Comparison of ENCODE assay signal across 28 cellular contexts in genomic region chr5:77871946-77872345, GRCh38.
"Had no signal": no experiment of that assay in that cellular context is flagged by ENCODE, and none has a peak within 500 bp of the region (broad histone marks: within the 10 kb centered on the region; RNA-seq: fewer than 3 reads in every experiment).

No MANE protein-coding gene starts in this region.

- H3K9me3 Mint-ChIP-seq: activated CD4-positive, alpha-beta T cell treated with anti-CD3 and anti-CD28 coated beads, Interleukin-2, amount 10 ng/mL, durations not matched to agents 7 days and 5 days; activated naive CD4-positive, alpha-beta T cell treated with anti-CD3 and anti-CD28 coated beads, Interleukin-2, amount 50 U/mL, for 72 hours; activated T-cell treated with anti-CD3 and anti-CD28 coated beads, Interleukin-2, amount 50 U/mL, for 24 hours; activated T-helper 2 cell treated with anti-CD3 and anti-CD28 coated beads, Interferon-gamma antibody, Interleukin-2, Interleukin-4, amounts not matched to agents 10 μg/mL and 5 μg/mL and 100 μg/mL, durations not matched to agents 14 hours and 24 hours and 36 hours had no signal

- H3K4me2 ChIP-seq: PC-9 had no signal

- DNase-seq: activated CD4-positive, alpha-beta T cell treated with anti-CD3 and anti-CD28 coated beads for 36 hours; activated CD4-positive, alpha-beta T cell treated with anti-CD3 and anti-CD28 coated beads, Interleukin-2, amount 10 ng/mL, durations not matched to agents 7 days and 5 days; activated CD4-positive, alpha-beta T cell treated with anti-CD3 and anti-CD28 coated beads, Interleukin-2, amount 50 U/mL, for 48 hours; activated CD8-positive, alpha-beta T cell treated with anti-CD3 and anti-CD28 coated beads, Interleukin-2, amount 10 ng/mL, durations not matched to agents 7 days and 5 days; activated gamma-delta T cell; activated naive CD4-positive, alpha-beta T cell treated with Interleukin-2 at 50 U/mL for 16 hours; activated T-cell treated with anti-CD3 and anti-CD28 coated beads, Interleukin-2, amount 50 U/mL, for 24 hours; adrenal gland; body of pancreas; cerebellar nuclear complex; Karpas-422; KBM-7; NCI-H1105; NCI-H1417 treated with DMSO at 0.1 percent for 48 hours; NCI-H1694; NCI-H1930; NCI-H2081 treated with DMSO at 0.1 percent for 48 hours; NCI-H345; NCI-H510A; NCI-H526; NCI-H774; PC-9; SIG-M5; T1000 had no signal

- H3K27ac ChIP-seq: adrenal gland, body of pancreas, breast epithelium, PC-9, RWPE1 had no signal

- H3K36me3 Mint-ChIP-seq: activated naive CD4-positive, alpha-beta T cell treated with anti-CD3 and anti-CD28 coated beads, Interleukin-2, amount 50 U/mL, for 72 hours had no signal

- H3K4me1 ChIP-seq: adrenal gland, body of pancreas, breast epithelium had no signal

- H3K4me1 Mint-ChIP-seq: activated CD4-positive, alpha-beta T cell treated with anti-CD3 and anti-CD28 coated beads for 36 hours; activated CD4-positive, alpha-beta T cell treated with anti-CD3 and anti-CD28 coated beads, Interleukin-2, amount 10 ng/mL, durations not matched to agents 7 days and 5 days had no signal

- H3K9me3 ChIP-seq: adrenal gland, body of pancreas, breast epithelium had no signal

- H3K27ac Mint-ChIP-seq: activated CD4-positive, alpha-beta T cell treated with anti-CD3 and anti-CD28 coated beads for 36 hours; activated CD4-positive, alpha-beta T cell treated with anti-CD3 and anti-CD28 coated beads, Interleukin-2, amount 10 ng/mL, durations not matched to agents 7 days and 5 days; activated CD8-positive, alpha-beta T cell treated with anti-CD3 and anti-CD28 coated beads, Interleukin-2, amount 10 ng/mL, durations not matched to agents 7 days and 5 days; activated naive CD4-positive, alpha-beta T cell treated with anti-CD3 and anti-CD28 coated beads, Interleukin-2, amount 50 U/mL, for 72 hours; activated T-cell treated with anti-CD3 and anti-CD28 coated beads, Interleukin-2, amount 50 U/mL, for 24 hours; activated T-helper 2 cell treated with anti-CD3 and anti-CD28 coated beads, Interferon-gamma antibody, Interleukin-2, Interleukin-4, amounts not matched to agents 10 μg/mL and 5 μg/mL and 100 μg/mL, durations not matched to agents 14 hours and 24 hours and 36 hours had no signal

- H3K27me3 ChIP-seq: adrenal gland, body of pancreas, breast epithelium had no signal

- H3K4me3 ChIP-seq: adrenal gland, body of pancreas, breast epithelium, PC-9 had no signal

- H2AFZ ChIP-seq: PC-9 had no signal

- H3K36me3 ChIP-seq: adrenal gland, breast epithelium had no signal

- H3K4me3 Mint-ChIP-seq: activated CD4-positive, alpha-beta T cell treated with anti-CD3 and anti-CD28 coated beads for 36 hours; activated CD4-positive, alpha-beta T cell treated with anti-CD3 and anti-CD28 coated beads, Interleukin-2, amount 10 ng/mL, durations not matched to agents 7 days and 5 days; activated CD8-positive, alpha-beta T cell treated with anti-CD3 and anti-CD28 coated beads, Interleukin-2, amount 10 ng/mL, durations not matched to agents 7 days and 5 days; activated T-cell treated with anti-CD3 and anti-CD28 coated beads, Interleukin-2, amount 50 U/mL, for 24 hours had no signal

- H3K27me3 Mint-ChIP-seq: activated CD4-positive, alpha-beta T cell treated with anti-CD3 and anti-CD28 coated beads for 36 hours; activated CD4-positive, alpha-beta T cell treated with anti-CD3 and anti-CD28 coated beads, Interleukin-2, amount 10 ng/mL, durations not matched to agents 7 days and 5 days had no signal
